3 cellular contexts compared by ENCODE assay signal in the genomic region with DNA sequence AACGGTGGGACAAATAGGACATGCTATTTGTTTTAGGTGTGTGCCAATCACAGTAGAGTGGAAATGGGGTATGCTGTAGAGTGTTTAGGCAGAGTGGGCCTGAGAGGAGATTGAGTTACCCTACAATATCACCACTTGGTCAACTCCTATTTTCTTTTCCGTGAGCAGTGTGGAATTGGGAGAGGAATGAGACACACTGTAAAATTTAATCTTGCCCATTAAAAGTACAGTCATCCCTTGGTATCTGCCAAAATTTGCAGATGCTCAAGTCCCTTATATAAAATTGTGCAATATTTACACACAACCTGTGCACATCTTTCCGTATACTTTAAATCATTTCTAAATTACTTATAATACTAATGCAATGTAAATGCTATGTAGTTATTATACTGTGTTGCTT.
TF ChIP-seq lines count a peak whose summit lies in the region.

No MANE protein-coding gene starts in this region.

TF ChIP-seq in GM23338, 12 proteins besides CTCF, POLR2A, EP300 and RAD21 (continues in another document):
- TF ChIP-seq, protein P1, sequence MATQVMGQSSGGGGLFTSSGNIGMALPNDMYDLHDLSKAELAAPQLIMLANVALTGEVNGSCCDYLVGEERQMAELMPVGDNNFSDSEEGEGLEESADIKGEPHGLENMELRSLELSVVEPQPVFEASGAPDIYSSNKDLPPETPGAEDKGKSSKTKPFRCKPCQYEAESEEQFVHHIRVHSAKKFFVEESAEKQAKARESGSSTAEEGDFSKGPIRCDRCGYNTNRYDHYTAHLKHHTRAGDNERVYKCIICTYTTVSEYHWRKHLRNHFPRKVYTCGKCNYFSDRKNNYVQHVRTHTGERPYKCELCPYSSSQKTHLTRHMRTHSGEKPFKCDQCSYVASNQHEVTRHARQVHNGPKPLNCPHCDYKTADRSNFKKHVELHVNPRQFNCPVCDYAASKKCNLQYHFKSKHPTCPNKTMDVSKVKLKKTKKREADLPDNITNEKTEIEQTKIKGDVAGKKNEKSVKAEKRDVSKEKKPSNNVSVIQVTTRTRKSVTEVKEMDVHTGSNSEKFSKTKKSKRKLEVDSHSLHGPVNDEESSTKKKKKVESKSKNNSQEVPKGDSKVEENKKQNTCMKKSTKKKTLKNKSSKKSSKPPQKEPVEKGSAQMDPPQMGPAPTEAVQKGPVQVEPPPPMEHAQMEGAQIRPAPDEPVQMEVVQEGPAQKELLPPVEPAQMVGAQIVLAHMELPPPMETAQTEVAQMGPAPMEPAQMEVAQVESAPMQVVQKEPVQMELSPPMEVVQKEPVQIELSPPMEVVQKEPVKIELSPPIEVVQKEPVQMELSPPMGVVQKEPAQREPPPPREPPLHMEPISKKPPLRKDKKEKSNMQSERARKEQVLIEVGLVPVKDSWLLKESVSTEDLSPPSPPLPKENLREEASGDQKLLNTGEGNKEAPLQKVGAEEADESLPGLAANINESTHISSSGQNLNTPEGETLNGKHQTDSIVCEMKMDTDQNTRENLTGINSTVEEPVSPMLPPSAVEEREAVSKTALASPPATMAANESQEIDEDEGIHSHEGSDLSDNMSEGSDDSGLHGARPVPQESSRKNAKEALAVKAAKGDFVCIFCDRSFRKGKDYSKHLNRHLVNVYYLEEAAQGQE (IDR thresholded peaks at IDR 0.05; ENCODE audit: unreplicated experiment): no peak
- no peak for TF ChIP-seq EZH2 (IDR thresholded peaks at IDR 0.05; ENCODE audit: low read depth, unreplicated experiment)
- TF ChIP-seq ZNF331 (CRISPR knock-in tag; IDR thresholded peaks at IDR 0.05; ENCODE audit: low read depth): no peak
- TF ChIP-seq CREB1 (CRISPR knock-in tag; IDR thresholded peaks at IDR 0.05; ENCODE audit: low read depth): no peak
- TF ChIP-seq JUNB (IDR thresholded peaks at IDR 0.05; ENCODE audit: unreplicated experiment): no peak
- no peak for TF ChIP-seq ZNF114 (CRISPR knock-in tag; IDR thresholded peaks at IDR 0.05)

TF ChIP-seq in K562, 482 proteins besides CTCF, POLR2A, EP300 and RAD21:
- TF ChIP-seq CEBPG (CRISPR knock-in tag; IDR thresholded peaks at IDR 0.05): no peak
- 0 out of 4 replicates have a peak, but pooled peaks of 1 of the 2 experiments have one; percentile 27 for TF ChIP-seq CEBPG (tag; conservative IDR thresholded peaks at IDR 0.05 in 1 of 2, IDR thresholded peaks at IDR 0.05 in 1 of 2)
- no peak for TF ChIP-seq RBM14 (IDR thresholded peaks at IDR 0.05; ENCODE audit: borderline replicate concordance, insufficient read depth, low read depth, low read length)

TF ChIP-seq in HEK293T, 16 proteins besides CTCF, POLR2A, EP300 and RAD21:
- TF ChIP-seq BHLHE40 (IDR thresholded peaks at IDR 0.05; ENCODE audit: borderline replicate concordance): no peak
- TF ChIP-seq LEF1 (IDR thresholded peaks at IDR 0.05; ENCODE audit: borderline replicate concordance): no peak
- no peak for TF ChIP-seq HDGF (IDR thresholded peaks at IDR 0.05; ENCODE audit: borderline replicate concordance)
- TF ChIP-seq FOXK2 (IDR thresholded peaks at IDR 0.05): no peak
- TF ChIP-seq CTBP1 (IDR thresholded peaks at IDR 0.05; ENCODE audit: borderline replicate concordance): no peak
- no peak for TF ChIP-seq FOXA1 (IDR thresholded peaks at IDR 0.05)
- no peak for TF ChIP-seq ZNF384 (IDR thresholded peaks at IDR 0.05)
- TF ChIP-seq, protein P2, sequence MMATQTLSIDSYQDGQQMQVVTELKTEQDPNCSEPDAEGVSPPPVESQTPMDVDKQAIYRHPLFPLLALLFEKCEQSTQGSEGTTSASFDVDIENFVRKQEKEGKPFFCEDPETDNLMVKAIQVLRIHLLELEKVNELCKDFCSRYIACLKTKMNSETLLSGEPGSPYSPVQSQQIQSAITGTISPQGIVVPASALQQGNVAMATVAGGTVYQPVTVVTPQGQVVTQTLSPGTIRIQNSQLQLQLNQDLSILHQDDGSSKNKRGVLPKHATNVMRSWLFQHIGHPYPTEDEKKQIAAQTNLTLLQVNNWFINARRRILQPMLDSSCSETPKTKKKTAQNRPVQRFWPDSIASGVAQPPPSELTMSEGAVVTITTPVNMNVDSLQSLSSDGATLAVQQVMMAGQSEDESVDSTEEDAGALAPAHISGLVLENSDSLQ (IDR thresholded peaks at IDR 0.05): no peak
- TF ChIP-seq L3MBTL2 (conservative IDR thresholded peaks at IDR 0.05): no peak
- TF ChIP-seq FOXM1 (IDR thresholded peaks at IDR 0.05; ENCODE audit: borderline replicate concordance): no peak
- TF ChIP-seq TARDBP (IDR thresholded peaks at IDR 0.05): no peak
- no peak for TF ChIP-seq SP1 (IDR thresholded peaks at IDR 0.05)
- no peak for TF ChIP-seq SUZ12 (IDR thresholded peaks at IDR 0.05)
- no peak for TF ChIP-seq ELF4 (IDR thresholded peaks at IDR 0.05)
- no peak for TF ChIP-seq NFRKB (IDR thresholded peaks at IDR 0.05)
- no peak for TF ChIP-seq ARNT (IDR thresholded peaks at IDR 0.05)
